22 cellular contexts compared by ENCODE assay signal in genomic region chr6:148689168-148689567, GRCh38.
"Had no signal": no experiment of that assay in that cellular context is flagged by ENCODE, and none has a peak within 500 bp of the region (broad histone marks: within the 10 kb centered on the region; RNA-seq: fewer than 3 reads in every experiment).

No MANE protein-coding gene starts in this region.

- DNase-seq: colonic mucosa; dermis blood vessel endothelial cell; endodermal cell; heart left ventricle; hippocampal formation; kidney glomerular epithelial cell; mucosa of descending colon; naive thymus-derived CD8-positive, alpha-beta T cell; ovary; sigmoid colon; stimulated activated CD4-positive, alpha-beta T cell treated with anti-CD3 and anti-CD28 coated beads, Interleukin-2, amount 100 ng/mL, for 48 hours; stimulated activated naive CD8-positive, alpha-beta T cell treated with anti-CD3 and anti-CD28 coated beads, Interleukin-15, Interleukin-2, amounts not matched to agents 100 U/mL and 50 U/mL, for 24 hours; tibial artery; upper lobe of right lung had no signal

- H3K27ac ChIP-seq: colonic mucosa, heart left ventricle, neutrophil, ovary, right atrium auricular region, sigmoid colon, suprapubic skin, tibial artery, upper lobe of right lung, vagina had no signal

- H3K4me1 ChIP-seq: colonic mucosa, heart left ventricle, right atrium auricular region, sigmoid colon, suprapubic skin, tibial artery, upper lobe of right lung, vagina had no signal

- FAIRE-seq: endothelial cell of umbilical vein, frontal cortex, islet of Langerhans had no signal

- H3K27me3 ChIP-seq: colonic mucosa, heart left ventricle, neutrophil, ovary, right atrium auricular region, sigmoid colon, suprapubic skin, tibial artery, upper lobe of right lung, vagina had no signal

- H3K9me3 ChIP-seq: colonic mucosa, heart left ventricle, mucosa of descending colon, neutrophil, ovary, right atrium auricular region, sigmoid colon, suprapubic skin, tibial artery, upper lobe of right lung, vagina had no signal

- H3K36me3 ChIP-seq: colonic mucosa, heart left ventricle, neutrophil, ovary, right atrium auricular region, sigmoid colon, suprapubic skin, tibial artery, upper lobe of right lung, vagina had no signal

- H3K4me3 ChIP-seq: colonic mucosa, heart left ventricle, mucosa of descending colon, ovary, right atrium auricular region, sigmoid colon, smooth muscle cell, suprapubic skin, tibial artery, upper lobe of right lung, vagina had no signal
